Comparison of ENCODE assay signal across 8 cellular contexts in the genomic region with DNA sequence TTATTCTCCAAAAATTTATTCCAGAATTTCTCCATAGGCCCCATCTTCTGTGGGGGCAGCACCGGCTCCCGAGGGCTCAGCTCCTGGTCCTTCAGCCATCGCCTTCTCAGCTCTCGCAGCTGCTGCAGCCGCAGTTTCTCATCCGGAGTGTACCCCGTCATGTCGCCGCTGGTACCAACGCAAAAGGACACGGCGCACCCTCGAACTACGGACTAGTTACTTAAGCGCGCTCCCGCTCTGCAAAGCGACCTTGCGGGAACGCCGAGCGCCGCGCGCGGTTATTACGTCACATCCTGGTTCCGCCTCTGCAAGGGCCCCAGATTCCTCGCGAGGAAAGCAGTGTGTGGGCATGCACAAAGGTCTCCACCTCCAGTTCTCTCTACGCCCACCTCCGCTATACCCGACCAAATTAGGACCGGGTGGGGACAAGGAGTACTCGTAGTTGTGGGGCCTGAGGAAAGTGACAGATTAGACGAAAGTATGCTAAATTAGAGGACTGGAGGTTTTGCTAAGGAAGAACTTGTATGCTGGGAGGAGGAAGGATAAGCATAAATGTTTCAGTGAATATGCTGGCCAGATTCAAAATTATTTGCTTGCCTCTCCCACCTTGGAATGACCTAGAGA. TPM values are rescaled to one million over a fixed set of nuclear protein-coding genes. Genes with fewer than 3 reads are reported as not detected.
DNase-seq lines count a peak whose midpoint lies in the region; TF ChIP-seq lines count a peak whose summit lies in the region.

Gene NDUFB6 (minus strand): TSS at position 260 of the 624 bp plus-strand sequence. CDS start 99 bp downstream, at position 161.

- no peaks in the 10 kb centered on the region for H3K9me3 ChIP-seq in neutrophil

- peak within 1 kb of the TSS; percentile 81 for H3K27ac ChIP-seq in neutrophil
- H3K27ac ChIP-seq in substantia nigra (ENCODE audit: low read depth, low read length, poor library complexity, severe bottlenecking), result peak within 1 kb of the TSS; percentile 85

- peak; percentile 33 for TF ChIP-seq CTCF in neutrophil (IDR thresholded peaks at IDR 0.05)

- DNase-seq in GDM1 (lab: John Stamatoyannopoulos, UW) (peak; percentile 91), HEK293T (ENCODE audit: extremely low spot score) (peak; percentile 89), MV-4-11 (lab: John Stamatoyannopoulos, UW) (peak; percentile 92), SK-MEL-5 (ENCODE audit: low read depth, low spot score) (peak; percentile 89), foreskin melanocyte (peak; percentile 90), substantia nigra (lab: John Stamatoyannopoulos, UW) (peak; percentile 40 to 97 (median 87))
- DNase-seq in activated naive CD4-positive, alpha-beta T cell treated with Interleukin-2 at 50 U/mL for 16 hours, result peak; percentile 96

- H3K36me3 ChIP-seq in neutrophil, result peaks cover 3% of the 10 kb centered on the region

- peaks cover 24 to 25% of the 10 kb centered on the region in 2 experiments for H3K4me1 ChIP-seq in neutrophil (ENCODE audit: control insufficient read depth in 1 of 2, insufficient read depth in 1 of 2, low read depth in 1 of 2, low read length in 1 of 2)

- CTCF ChIA-PET in HEK293T (lab: Yijun Ruan, JAX), result interaction anchor here (1.4 to 2.3 kb wide), 2 partner anchors 194 kb away, joined by 11 to 17 read pairs; no protein-coding TSS in a partner anchor

- in situ Hi-C loops in SK-MEL-5 (cut with HindIII; ENCODE audit: low pct_unique_long_range_greater_than_20kb, low sequenced_read_pairs), result no loop called here

- H3K4me3 ChIP-seq in neutrophil (ENCODE audit: low read depth in 1 of 2, low read length in 1 of 2), result peak within 1 kb of the TSS; percentile 87 to 96

- POLR2A ChIA-PET in HEK293T (lab: Yijun Ruan, JAX), result interaction anchor here (1.0 to 2.2 kb wide), 4 partner anchors 22 to 194 kb away, joined by 3 to 13 read pairs (median 5); no protein-coding TSS in a partner anchor

- H3K27me3 ChIP-seq in neutrophil, result peaks cover 17% of the 10 kb centered on the region

TF ChIP-seq in HEK293T, 16 proteins besides CTCF, POLR2A, EP300 and RAD21:
- TF ChIP-seq PKNOX1 (IDR thresholded peaks at IDR 0.05) (no peak), L3MBTL2 (conservative IDR thresholded peaks at IDR 0.05) (peak; percentile 68), CTBP1 (IDR thresholded peaks at IDR 0.05; ENCODE audit: borderline replicate concordance) (no peak), LEF1 (IDR thresholded peaks at IDR 0.05; ENCODE audit: borderline replicate concordance) (no peak), FOXM1 (IDR thresholded peaks at IDR 0.05; ENCODE audit: borderline replicate concordance) (no peak), SP1 (IDR thresholded peaks at IDR 0.05) (no peak), SUZ12 (IDR thresholded peaks at IDR 0.05) (no peak), BHLHE40 (IDR thresholded peaks at IDR 0.05; ENCODE audit: borderline replicate concordance) (no peak)
TF ChIP-seq in HEK293T: peak in this region for 1.

RNA-seq across cellular contexts. Expression of gene NDUFB6, which starts in this region (rescaled TPM):
- 75.7 and 77.6 TPM in 2 replicates for total RNA-seq in SK-MEL-5 (2014; rRNA removed; shearing (Covaris generic))
- polyA plus RNA-seq in SK-MEL-5 (2015; cell fraction: cytosol; rRNA removed), result 50.0 and 52.7 TPM in 2 replicates
- polyA plus RNA-seq in SK-MEL-5 (2015; cell fraction: nucleus; rRNA removed), result 10.7 and 13.9 TPM in 2 replicates

Comparison
In these comparisons a context has a peak if more than half of its experiments do, and no peak if none do; other contexts are left out.
1. Peak in every context shown above with its lines: DNase-seq, H3K4me3 ChIP-seq and H3K27ac ChIP-seq.